In the genomic region with DNA sequence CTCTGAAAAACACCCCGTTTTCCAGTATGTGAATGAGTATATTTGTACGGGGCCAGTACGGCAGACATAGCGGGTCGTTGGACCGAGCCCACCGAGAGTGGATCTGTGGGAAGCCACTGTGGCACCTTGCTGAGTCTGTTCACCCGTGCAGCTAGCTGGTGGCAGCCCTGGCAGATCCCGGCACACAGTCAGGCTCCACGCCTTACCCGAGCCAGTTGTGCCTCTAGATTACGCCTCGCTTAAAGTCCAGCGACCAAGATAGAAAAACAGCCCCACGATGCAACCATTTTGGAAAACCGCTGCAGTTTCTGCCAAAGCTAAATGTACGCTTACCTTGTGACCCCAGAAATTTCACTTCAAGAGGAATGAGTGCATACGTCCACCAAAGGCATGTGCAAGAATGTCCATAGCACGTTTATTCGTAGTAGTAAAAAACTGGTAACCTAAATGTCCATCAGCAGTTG, we compare ENCODE assay signal across 8 cellular contexts. TPM values are rescaled to one million over a fixed set of nuclear protein-coding genes. Genes with fewer than 3 reads are reported as not detected.
DNase-seq lines count a peak whose midpoint lies in the region; ATAC-seq, FAIRE-seq and TF ChIP-seq lines count a peak whose summit lies in the region.

No MANE protein-coding gene starts in this region.

- ATAC-seq in CD4-positive, alpha-beta T cell (ENCODE audit: poor library complexity) = no peak
- ATAC-seq in T-helper 17 cell (no peak), foreskin keratinocyte (no peak)

- H3K56ac ChIP-seq in H9 (ENCODE audit: insufficient read length, low read depth, low read length) = no peak overlapping the region

- no peak for TF ChIP-seq CTCF in CD4-positive, alpha-beta T cell (IDR thresholded peaks at IDR 0.05)
- TF ChIP-seq CTCF in H9 (conservative IDR thresholded peaks at IDR 0.05) (no peak), foreskin keratinocyte (conservative IDR thresholded peaks at IDR 0.05) (no peak), progenitor cell of endocrine pancreas (IDR thresholded peaks at IDR 0.05; ENCODE audit: unreplicated experiment) (no peak)

- POLR2A ChIA-PET in CD4-positive, alpha-beta T cell (lab: Charles Lee) = interaction anchor here (0.9 to 2.6 kb wide), 10 partner anchors 10 to 221 kb away, joined by 3 to 18 read pairs (median 4); partner anchors contain the start of genes POLR2D, SAP130 and SFT2D3

- no peak overlapping the region for H2BK20ac ChIP-seq in H9 (ENCODE audit: low read depth, low read length, poor library complexity, severe bottlenecking)

- H3K27ac Mint-ChIP-seq in CD4-positive, alpha-beta T cell = peak overlapping the region; percentile 99
- H3K27ac Mint-ChIP-seq in H9 (peak overlapping the region; percentile 98 to 100 (median 100)), T-helper 17 cell (peak overlapping the region; percentile 100), progenitor cell of endocrine pancreas (peak overlapping the region; percentile 99)

- H3K4ac ChIP-seq in H9 (ENCODE audit: low read depth, low read length) = no peak overlapping the region; the same call in 1 of the 2 replicates

- no CpG with 5 or more reads among the region's 20 CpGs for WGBS in H9 (ENCODE audit: extremely low coverage, insufficient read length, low lambda C conversion rate)

- H4K8ac ChIP-seq in H9 (replicated peaks; ENCODE audit: insufficient read length, low read depth, low read length) = peak overlapping the region; percentile 92

- peak overlapping the region; percentile 91 for H4K5ac ChIP-seq in H9 (ENCODE audit: insufficient read length, low read depth, low read length)

- H3K4me2 ChIP-seq in H9 (ENCODE audit: insufficient read depth, insufficient read length, low read length) = peak overlapping the region; percentile 84

- H3K14ac ChIP-seq in H9 (ENCODE audit: insufficient read depth, low read length) = peak overlapping the region; percentile 97

- H4K91ac ChIP-seq in H9 (ENCODE audit: insufficient read length, low read depth, low read length) = peak overlapping the region; percentile 27

- no peak overlapping the region for H2BK120ac ChIP-seq in H9 (ENCODE audit: low read depth, low read length, poor library complexity, severe bottlenecking)

- no peaks in the 10 kb centered on the region for H3K79me1 ChIP-seq in H9 (ENCODE audit: insufficient read depth, low read depth, low read length, poor library complexity, severe bottlenecking)

- peak overlapping the region; percentile 93 for H3K9ac ChIP-seq in H9 (ENCODE audit: extremely low read depth, insufficient read length, low read length)

- FAIRE-seq in H54 (lab: Jason Lieb, UNC) = no peak

- no peak overlapping the region for H2BK12ac ChIP-seq in H9 (ENCODE audit: insufficient read length, low read depth, low read length)

- no peak for DNase-seq in CD4-positive, alpha-beta T cell
- no peak for DNase-seq in H9
- DNase-seq in T-helper 17 cell = no peak
- no peak for DNase-seq in foreskin keratinocyte
- DNase-seq in progenitor cell of endocrine pancreas (ENCODE audit: low spot score, unreplicated experiment) = no peak
- DNase-seq in H54 (ENCODE audit: insufficient read length, low spot score) = no peak
- no peak for DNase-seq in stimulated activated CD4-positive, alpha-beta T cell treated with anti-CD3 and anti-CD28 coated beads, Interleukin-2, amount 100 ng/mL, for 48 hours
- no peak for DNase-seq in NCI-H2029 (lab: John Stamatoyannopoulos, UW)

- no peak overlapping the region for H2BK15ac ChIP-seq in H9 (ENCODE audit: low read depth, low read length)

- no peak overlapping the region for H2AFZ ChIP-seq in H9 (ENCODE audit: low read length)

- peaks cover 26% of the 10 kb centered on the region; the same call in 1 of the 2 replicates for H3K79me2 ChIP-seq in H9 (ENCODE audit: insufficient read depth, low read length)

- H3K23ac ChIP-seq in H9 (ENCODE audit: insufficient read length, low read depth, low read length) = no peak overlapping the region

- H2AK5ac ChIP-seq in H9 (ENCODE audit: insufficient read length, low read length) = no peak overlapping the region

- H3K23me2 ChIP-seq in H9 (ENCODE audit: insufficient read length, low read depth, low read length, poor library complexity, severe bottlenecking) = peaks cover 4% of the 10 kb centered on the region

- CTCF ChIA-PET in CD4-positive, alpha-beta T cell (lab: Charles Lee) = interaction anchor here (0.6 to 1.0 kb wide), 3 partner anchors 14 to 56 kb away, joined by 3 to 4 read pairs (median 3); no protein-coding TSS in a partner anchor

- no peaks in the 10 kb centered on the region for H4K20me1 ChIP-seq in H9 (ENCODE audit: control insufficient read depth, insufficient read depth, insufficient read length)

- H2BK5ac ChIP-seq in H9 (ENCODE audit: insufficient read length, low read length) = peak overlapping the region; percentile 53

- H3K27me3 ChIP-seq in CD4-positive, alpha-beta T cell (ENCODE audit: control insufficient read depth, insufficient read depth, low read length) = no peaks in the 10 kb centered on the region
- H3K27me3 ChIP-seq in H9 (ENCODE audit: insufficient read depth, low read length) (no peaks in the 10 kb centered on the region), foreskin keratinocyte (no peaks in the 10 kb centered on the region)

- H3K4me1 ChIP-seq in H9 (ENCODE audit: insufficient read depth, low read length) = no peaks in the 10 kb centered on the region
- H3K4me1 ChIP-seq in foreskin keratinocyte = peaks cover 9% of the 10 kb centered on the region

- TF ChIP-seq POLR2A in H54 (IDR thresholded peaks at IDR 0.05; ENCODE audit: low read depth, low read length) = no peak

- peaks cover 50% of the 10 kb centered on the region for H3K4me1 Mint-ChIP-seq in CD4-positive, alpha-beta T cell (ENCODE audit: low read depth)
- H3K4me1 Mint-ChIP-seq in H9 = peaks cover 22 to 32% of the 10 kb centered on the region in 2 experiments
- peaks cover 37% of the 10 kb centered on the region for H3K4me1 Mint-ChIP-seq in T-helper 17 cell
- peaks cover 21% of the 10 kb centered on the region for H3K4me1 Mint-ChIP-seq in progenitor cell of endocrine pancreas (ENCODE audit: low read depth)

- intact Hi-C loops in CD4-positive, alpha-beta T cell (cut with DNase I, micrococcal nuclease) = loop anchor here (1.0 to 5.0 kb wide), 7 partner anchors 19 to 284 kb away; partner anchors contain the start of genes IWS1 (in 2 of the 2), SFT2D3 (in 2 of the 2), GPR17 (in 1 of the 2) and POLR2D (in 1 of the 2)

- H3K4me3 Mint-ChIP-seq in CD4-positive, alpha-beta T cell = peak overlapping the region; percentile 97
- H3K4me3 Mint-ChIP-seq in H9 (peak overlapping the region; percentile 89 to 98), T-helper 17 cell (peak overlapping the region; percentile 99), progenitor cell of endocrine pancreas (ENCODE audit: low read depth) (peak overlapping the region; percentile 99)

- H3K9me3 ChIP-seq in CD4-positive, alpha-beta T cell (ENCODE audit: control insufficient read depth, low read length) = no peaks in the 10 kb centered on the region
- no peaks in the 10 kb centered on the region for H3K9me3 ChIP-seq in H9 (ENCODE audit: control insufficient read depth, low read depth, low read length)
- H3K9me3 ChIP-seq in T-helper 17 cell (ENCODE audit: control insufficient read depth, low read length, poor library complexity, severe bottlenecking) = no peaks in the 10 kb centered on the region

- H3K27ac ChIP-seq in CD4-positive, alpha-beta T cell (ENCODE audit: low read depth, low read length) = peak overlapping the region; percentile 95
- H3K27ac ChIP-seq in H9 (ENCODE audit: insufficient read length, low read depth, low read length) (peak overlapping the region; percentile 41), foreskin keratinocyte (peak overlapping the region; percentile 90)

- no peaks in the 10 kb centered on the region for H3K27me3 Mint-ChIP-seq in CD4-positive, alpha-beta T cell
- H3K27me3 Mint-ChIP-seq in H9 (ENCODE audit: low read depth) (no peaks in the 10 kb centered on the region; the same call in 1 of the 2 replicates), T-helper 17 cell (peaks cover 6% of the 10 kb centered on the region), progenitor cell of endocrine pancreas (no peaks in the 10 kb centered on the region)

- peaks cover 35% of the 10 kb centered on the region for H3K36me3 Mint-ChIP-seq in CD4-positive, alpha-beta T cell (ENCODE audit: low read depth)
- peaks cover 2 to 4% (median 3%) of the 10 kb centered on the region in 3 experiments; a peak in 2 of 7 replicates for H3K36me3 Mint-ChIP-seq in H9 (ENCODE audit: insufficient read depth in 1 of 3, low read depth in 3 of 3)
- peaks cover 9% of the 10 kb centered on the region for H3K36me3 Mint-ChIP-seq in T-helper 17 cell (ENCODE audit: low read depth)
- H3K36me3 Mint-ChIP-seq in progenitor cell of endocrine pancreas (ENCODE audit: insufficient read depth) = peaks cover 3% of the 10 kb centered on the region

- no peak overlapping the region for H3T11ph ChIP-seq in H9 (ENCODE audit: low read length)

- H3K9me3 Mint-ChIP-seq in CD4-positive, alpha-beta T cell = no peaks in the 10 kb centered on the region
- H3K9me3 Mint-ChIP-seq in H9 (no peaks in the 10 kb centered on the region; a peak in 1 of 5 replicates), progenitor cell of endocrine pancreas (ENCODE audit: low read depth) (no peaks in the 10 kb centered on the region)

- H3K18ac ChIP-seq in H9 (ENCODE audit: insufficient read length, low read depth, low read length) = peak overlapping the region; percentile 96

RNA-seq across cellular contexts. Expression of gene WDR33, which starts 0.5 kb away (rescaled TPM):
- 10 to 100 TPM; 59.8 to 61.5 TPM for total RNA-seq in CD4-positive, alpha-beta T cell
- 82.4 and 86.0 TPM in 2 replicates for total RNA-seq in H9 (2021)
- total RNA-seq in T-helper 17 cell = 10 to 100 TPM; 55.2 to 61.8 TPM
- total RNA-seq in foreskin keratinocyte = 29.3 and 30.2 TPM in 2 replicates
- 15.4 and 18.9 TPM in 2 replicates for polyA plus RNA-seq in foreskin keratinocyte
- total RNA-seq in progenitor cell of endocrine pancreas = 69.0 and 74.2 TPM in 2 replicates

RNA-seq across cellular contexts. Expression of gene POLR2D, which starts 46.5 kb away (rescaled TPM):
- 10 to 100 TPM; 30.5 to 32.9 TPM for total RNA-seq in CD4-positive, alpha-beta T cell
- total RNA-seq in H9 (2021) (85.8 and 88.4 TPM in 2 replicates), T-helper 17 cell (10 to 100 TPM; 19.6 to 29.7 TPM), foreskin keratinocyte (23.0 and 25.9 TPM in 2 replicates), progenitor cell of endocrine pancreas (41.1 and 42.7 TPM in 2 replicates)
- 18.5 and 22.2 TPM in 2 replicates for polyA plus RNA-seq in foreskin keratinocyte

Comparison
In these comparisons a context has a peak if more than half of its experiments do, and no peak if none do; other contexts are left out.
1. H3K27ac ChIP-seq: peak in every context shown above with its lines; median percentile 95 in CD4-positive, alpha-beta T cell; 90 in foreskin keratinocyte; 41 in H9.